In the genomic region with DNA sequence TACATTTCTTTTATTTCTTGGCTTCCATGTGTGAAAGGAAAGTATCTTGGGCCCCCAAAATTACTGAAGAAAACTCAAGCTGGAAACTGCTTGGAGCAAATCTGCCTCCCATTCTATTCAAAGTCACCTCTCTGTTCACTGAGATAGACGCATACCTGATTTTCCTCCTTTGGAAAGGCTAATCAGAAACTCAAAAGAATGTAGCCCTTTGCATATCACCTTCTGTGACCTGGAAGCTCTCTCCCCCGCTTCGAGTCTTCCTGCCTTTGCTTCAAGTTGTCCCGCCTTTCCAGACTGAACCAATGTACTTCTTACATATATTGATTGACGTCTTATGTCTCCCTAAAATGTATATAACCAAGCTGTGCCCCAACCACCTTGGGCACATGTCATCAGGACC, we compare ENCODE assay signal across 1 cellular context.
TF ChIP-seq lines count a peak whose summit lies in the region.

No MANE protein-coding gene starts in this region.

TF ChIP-seq in GM23338, 12 proteins besides CTCF, POLR2A, EP300 and RAD21 (continued from another document):
- TF ChIP-seq, protein P1, sequence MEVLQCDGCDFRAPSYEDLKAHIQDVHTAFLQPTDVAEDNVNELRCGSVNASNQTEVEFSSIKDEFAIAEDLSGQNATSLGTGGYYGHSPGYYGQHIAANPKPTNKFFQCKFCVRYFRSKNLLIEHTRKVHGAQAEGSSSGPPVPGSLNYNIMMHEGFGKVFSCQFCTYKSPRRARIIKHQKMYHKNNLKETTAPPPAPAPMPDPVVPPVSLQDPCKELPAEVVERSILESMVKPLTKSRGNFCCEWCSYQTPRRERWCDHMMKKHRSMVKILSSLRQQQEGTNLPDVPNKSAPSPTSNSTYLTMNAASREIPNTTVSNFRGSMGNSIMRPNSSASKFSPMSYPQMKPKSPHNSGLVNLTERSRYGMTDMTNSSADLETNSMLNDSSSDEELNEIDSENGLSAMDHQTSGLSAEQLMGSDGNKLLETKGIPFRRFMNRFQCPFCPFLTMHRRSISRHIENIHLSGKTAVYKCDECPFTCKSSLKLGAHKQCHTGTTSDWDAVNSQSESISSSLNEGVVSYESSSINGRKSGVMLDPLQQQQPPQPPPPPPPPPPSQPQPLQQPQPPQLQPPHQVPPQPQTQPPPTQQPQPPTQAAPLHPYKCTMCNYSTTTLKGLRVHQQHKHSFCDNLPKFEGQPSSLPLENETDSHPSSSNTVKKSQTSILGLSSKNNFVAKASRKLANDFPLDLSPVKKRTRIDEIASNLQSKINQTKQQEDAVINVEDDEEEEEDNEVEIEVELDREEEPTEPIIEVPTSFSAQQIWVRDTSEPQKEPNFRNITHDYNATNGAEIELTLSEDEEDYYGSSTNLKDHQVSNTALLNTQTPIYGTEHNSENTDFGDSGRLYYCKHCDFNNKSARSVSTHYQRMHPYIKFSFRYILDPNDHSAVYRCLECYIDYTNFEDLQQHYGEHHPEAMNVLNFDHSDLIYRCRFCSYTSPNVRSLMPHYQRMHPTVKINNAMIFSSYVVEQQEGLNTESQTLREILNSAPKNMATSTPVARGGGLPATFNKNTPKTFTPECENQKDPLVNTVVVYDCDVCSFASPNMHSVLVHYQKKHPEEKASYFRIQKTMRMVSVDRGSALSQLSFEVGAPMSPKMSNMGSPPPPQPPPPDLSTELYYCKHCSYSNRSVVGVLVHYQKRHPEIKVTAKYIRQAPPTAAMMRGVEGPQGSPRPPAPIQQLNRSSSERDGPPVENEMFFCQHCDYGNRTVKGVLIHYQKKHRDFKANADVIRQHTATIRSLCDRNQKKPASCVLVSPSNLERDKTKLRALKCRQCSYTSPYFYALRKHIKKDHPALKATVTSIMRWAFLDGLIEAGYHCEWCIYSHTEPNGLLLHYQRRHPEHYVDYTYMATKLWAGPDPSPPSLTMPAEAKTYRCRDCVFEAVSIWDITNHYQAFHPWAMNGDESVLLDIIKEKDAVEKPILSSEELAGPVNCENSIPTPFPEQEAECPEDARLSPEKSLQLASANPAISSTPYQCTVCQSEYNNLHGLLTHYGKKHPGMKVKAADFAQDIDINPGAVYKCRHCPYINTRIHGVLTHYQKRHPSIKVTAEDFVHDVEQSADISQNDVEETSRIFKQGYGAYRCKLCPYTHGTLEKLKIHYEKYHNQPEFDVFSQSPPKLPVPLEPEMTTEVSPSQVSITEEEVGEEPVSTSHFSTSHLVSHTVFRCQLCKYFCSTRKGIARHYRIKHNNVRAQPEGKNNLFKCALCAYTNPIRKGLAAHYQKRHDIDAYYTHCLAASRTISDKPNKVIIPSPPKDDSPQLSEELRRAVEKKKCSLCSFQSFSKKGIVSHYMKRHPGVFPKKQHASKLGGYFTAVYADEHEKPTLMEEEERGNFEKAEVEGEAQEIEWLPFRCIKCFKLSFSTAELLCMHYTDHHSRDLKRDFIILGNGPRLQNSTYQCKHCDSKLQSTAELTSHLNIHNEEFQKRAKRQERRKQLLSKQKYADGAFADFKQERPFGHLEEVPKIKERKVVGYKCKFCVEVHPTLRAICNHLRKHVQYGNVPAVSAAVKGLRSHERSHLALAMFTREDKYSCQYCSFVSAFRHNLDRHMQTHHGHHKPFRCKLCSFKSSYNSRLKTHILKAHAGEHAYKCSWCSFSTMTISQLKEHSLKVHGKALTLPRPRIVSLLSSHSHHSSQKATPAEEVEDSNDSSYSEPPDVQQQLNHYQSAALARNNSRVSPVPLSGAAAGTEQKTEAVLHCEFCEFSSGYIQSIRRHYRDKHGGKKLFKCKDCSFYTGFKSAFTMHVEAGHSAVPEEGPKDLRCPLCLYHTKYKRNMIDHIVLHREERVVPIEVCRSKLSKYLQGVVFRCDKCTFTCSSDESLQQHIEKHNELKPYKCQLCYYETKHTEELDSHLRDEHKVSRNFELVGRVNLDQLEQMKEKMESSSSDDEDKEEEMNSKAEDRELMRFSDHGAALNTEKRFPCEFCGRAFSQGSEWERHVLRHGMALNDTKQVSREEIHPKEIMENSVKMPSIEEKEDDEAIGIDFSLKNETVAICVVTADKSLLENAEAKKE (CRISPR knock-in tag; IDR thresholded peaks at IDR 0.05) = no peak
